10 cellular contexts compared by ENCODE assay signal in genomic region chr10:71746344-71747037, GRCh38. TPM values are rescaled to one million over a fixed set of nuclear protein-coding genes. Genes with fewer than 3 reads are reported as not detected.
DNase-seq lines count a peak whose midpoint lies in the region; ATAC-seq and TF ChIP-seq lines count a peak whose summit lies in the region.
"Had no signal": no experiment of that assay in that cellular context is flagged by ENCODE, and none has a peak within 500 bp of the region (broad histone marks: within the 10 kb centered on the region; RNA-seq: fewer than 3 reads in every experiment).

No MANE protein-coding gene starts in this region.

- TF ChIP-seq POLR2A in testis (IDR thresholded peaks at IDR 0.05), result no peak

- H3K4me3 ChIP-seq in testis, result no peak overlapping the region
- H3K4me3 ChIP-seq: SJSA1 had no signal

- POLR2A ChIA-PET in activated CD4-positive, alpha-beta T cell treated with anti-CD3 and anti-CD28 coated beads for 36 hours (lab: Charles Lee), result interaction anchor here (0.6 to 1.1 kb wide), 3 partner anchors 10 to 23 kb away, joined by 3 to 8 read pairs (median 3); no protein-coding TSS in a partner anchor
- POLR2A ChIA-PET in activated B cell treated with CpG ODN at 0.5 μM for 24 hours (lab: Charles Lee), result interaction anchor here (1.0 kb wide), 1 partner anchor 18 kb away, joined by 3 read pairs; no protein-coding TSS in a partner anchor

- H3K4me1 ChIP-seq in testis, result peaks cover 30% of the 10 kb centered on the region

- no peak for TF ChIP-seq CTCF in activated B cell treated with CpG ODN at 0.5 μM for 24 hours (IDR thresholded peaks at IDR 0.05)
- no peak for TF ChIP-seq CTCF in testis (IDR thresholded peaks at IDR 0.05)

- no peak overlapping the region for H3K27ac ChIP-seq in testis
- H3K27ac ChIP-seq: SJSA1 had no signal

- CTCF ChIA-PET in activated CD4-positive, alpha-beta T cell treated with anti-CD3 and anti-CD28 coated beads for 36 hours (lab: Charles Lee), result interaction anchor here (0.6 to 5.6 kb wide), 10 partner anchors 10 to 432 kb away, joined by 3 to 26 read pairs (median 4); partner anchors contain the start of gene VSIR
- CTCF ChIA-PET in activated B cell treated with CpG ODN at 0.5 μM for 24 hours (lab: Charles Lee), result no interaction called here

- H3K9me3 ChIP-seq in testis, result no peaks in the 10 kb centered on the region
- H3K9me3 ChIP-seq: SJSA1 had no signal

- H3K4me1 Mint-ChIP-seq in activated CD4-positive, alpha-beta T cell treated with anti-CD3 and anti-CD28 coated beads for 36 hours, result peaks cover 97% of the 10 kb centered on the region
- H3K4me1 Mint-ChIP-seq in activated B cell treated with CpG ODN at 0.5 μM for 24 hours, result peaks cover 72% of the 10 kb centered on the region

- H3K27me3 ChIP-seq in testis, result no peaks in the 10 kb centered on the region
- H3K27me3 ChIP-seq: SJSA1 had no signal

- H3K4me3 Mint-ChIP-seq in activated CD4-positive, alpha-beta T cell treated with anti-CD3 and anti-CD28 coated beads for 36 hours, result no peak overlapping the region
- no peak overlapping the region for H3K4me3 Mint-ChIP-seq in activated B cell treated with CpG ODN at 0.5 μM for 24 hours

- 53 to 72% methylated on average over 6 to 13 of the region's 13 CpGs for WGBS in testis, 2 donors

- no peaks in the 10 kb centered on the region for H3K36me3 ChIP-seq in testis (ENCODE audit: low read depth, missing control alignments)

- peaks cover 3% of the 10 kb centered on the region for H3K9me3 Mint-ChIP-seq in activated CD4-positive, alpha-beta T cell treated with anti-CD3 and anti-CD28 coated beads for 36 hours (ENCODE audit: low read depth)
- H3K9me3 Mint-ChIP-seq in activated B cell treated with CpG ODN at 0.5 μM for 24 hours, result no peaks in the 10 kb centered on the region

- intact Hi-C loops in activated CD4-positive, alpha-beta T cell treated with anti-CD3 and anti-CD28 coated beads for 36 hours (cut with DNase I, micrococcal nuclease), result no loop called here
- intact Hi-C loops in activated B cell treated with CpG ODN at 0.5 μM for 24 hours (cut with micrococcal nuclease) (loop anchor here (5.0 kb wide), 1 partner anchor 54 kb away; no protein-coding TSS in a partner anchor), testis (cut with DNase I; ENCODE audit: low total_unique reads) (no loop called here)

- DNase-seq in activated CD4-positive, alpha-beta T cell treated with anti-CD3 and anti-CD28 coated beads for 36 hours, result peak; percentile 66
- DNase-seq in activated CD4-positive, alpha-beta T cell treated with anti-CD3 and anti-CD28 coated beads for 1 hour, result no peak
- DNase-seq in activated B cell treated with CpG ODN at 0.5 μM for 24 hours (no peak), iris pigment epithelial cell (ENCODE audit: low read depth) (peak; percentile 18), testis (peak; percentile 72), amygdala (lab: John Stamatoyannopoulos, UW) (no peak)
- no peak for DNase-seq in central memory CD4-positive, alpha-beta T cell

- ATAC-seq in activated CD4-positive, alpha-beta T cell treated with anti-CD3 and anti-CD28 coated beads for 36 hours, result no peak
- ATAC-seq in activated B cell treated with CpG ODN at 0.5 μM for 24 hours (ENCODE audit: low read depth), result no peak
- ATAC-seq in HG03457 (IDR thresholded peaks at IDR 0.05; ENCODE audit: unreplicated experiment), result no peak

- H3K27me3 Mint-ChIP-seq in activated CD4-positive, alpha-beta T cell treated with anti-CD3 and anti-CD28 coated beads for 36 hours, result no peaks in the 10 kb centered on the region
- H3K27me3 Mint-ChIP-seq in activated B cell treated with CpG ODN at 0.5 μM for 24 hours, result no peaks in the 10 kb centered on the region

- peak overlapping the region; percentile 99 for H3K27ac Mint-ChIP-seq in activated CD4-positive, alpha-beta T cell treated with anti-CD3 and anti-CD28 coated beads for 36 hours
- peak overlapping the region; percentile 95 for H3K27ac Mint-ChIP-seq in activated B cell treated with CpG ODN at 0.5 μM for 24 hours

- peaks cover 36% of the 10 kb centered on the region for H3K36me3 Mint-ChIP-seq in activated CD4-positive, alpha-beta T cell treated with anti-CD3 and anti-CD28 coated beads for 36 hours (ENCODE audit: low read depth)
- peaks cover 5% of the 10 kb centered on the region for H3K36me3 Mint-ChIP-seq in activated B cell treated with CpG ODN at 0.5 μM for 24 hours (ENCODE audit: low read depth)

RNA-seq across cellular contexts. Expression of gene VSIR, which starts 26.8 kb away (rescaled TPM):
- total RNA-seq in activated CD4-positive, alpha-beta T cell treated with anti-CD3 and anti-CD28 coated beads for 36 hours, result 100 to 1,000 TPM in 1 of 2 experiments, 10 to 100 TPM in 1; 78.2 to 104 TPM
- total RNA-seq in activated B cell treated with CpG ODN at 0.5 μM for 24 hours, result 20.9 and 21.4 TPM in 2 replicates
- total RNA-seq in testis, result 10 to 100 TPM; 26.1 to 54.6 TPM
- polyA plus RNA-seq in testis (ENCODE audit: insufficient read depth, low read depth, low replicate concordance), result 54.4 TPM

RNA-seq across cellular contexts. Expression of gene C10orf105, which starts 26.9 kb away (rescaled TPM):
- under 1 TPM; 0.34 to 0.40 TPM for total RNA-seq in activated CD4-positive, alpha-beta T cell treated with anti-CD3 and anti-CD28 coated beads for 36 hours
- total RNA-seq in activated B cell treated with CpG ODN at 0.5 μM for 24 hours (not detected in 2 replicates), testis (under 1 TPM; 0.47 to 0.87 TPM)
- polyA plus RNA-seq in testis (ENCODE audit: insufficient read depth, low read depth, low replicate concordance), result 1.7 TPM
- total RNA-seq: SJSA1 had no signal
- polyA plus RNA-seq: AG04450 had no signal

Comparison
In these comparisons a context has a peak if more than half of its experiments do, and no peak if none do; other contexts are left out.
1. DNase-seq: peak in activated CD4-positive, alpha-beta T cell treated with anti-CD3 and anti-CD28 coated beads for 36 hours (single experiment), iris pigment epithelial cell (single experiment) and testis (single experiment); none in activated CD4-positive, alpha-beta T cell treated with anti-CD3 and anti-CD28 coated beads for 1 hour (single experiment), activated B cell treated with CpG ODN at 0.5 μM for 24 hours (single experiment), central memory CD4-positive, alpha-beta T cell (single experiment) and amygdala (0 of 56).